ENCODE assay signal across 18 cellular contexts in genomic region chr1:40903106-40903505, GRCh38. TPM values are rescaled to one million over a fixed set of nuclear protein-coding genes. Genes with fewer than 3 reads are reported as not detected.
DNase-seq lines count a peak whose midpoint lies in the region; ATAC-seq and TF ChIP-seq lines count a peak whose summit lies in the region.
"Had no signal": no experiment of that assay in that cellular context is flagged by ENCODE, and none has a peak within 500 bp of the region (broad histone marks: within the 10 kb centered on the region; RNA-seq: fewer than 3 reads in every experiment).

No MANE protein-coding gene starts in this region.

- in situ Hi-C loops in mammary epithelial cell (cut with MboI; ENCODE audit: low sequenced_read_pairs in 2 of 2) (no loop called here), brain microvascular endothelial cell (cut with HindIII; ENCODE audit: low pct_ligation_motif_present, low sequenced_read_pairs) (no loop called here)

- POLR2A ChIA-PET in MCF 10A (lab: Yijun Ruan, JAX): no interaction called here
- POLR2A ChIA-PET in CD8-positive, alpha-beta T cell (lab: Charles Lee): no interaction called here
- POLR2A ChIA-PET in CD4-positive, alpha-beta T cell (lab: Charles Lee): interaction anchor here (0.6 kb wide), 1 partner anchor 212 kb away, joined by 3 read pairs; the partner anchor contains the start of gene NFYC

- H3K4me1 Mint-ChIP-seq in MCF 10A (ENCODE audit: insufficient read depth, unreplicated experiment): peaks cover 23% of the 10 kb centered on the region
- H3K4me1 Mint-ChIP-seq in CD8-positive, alpha-beta T cell (ENCODE audit: low read depth): no peaks in the 10 kb centered on the region
- H3K4me1 Mint-ChIP-seq in CD4-positive, alpha-beta T cell (ENCODE audit: low read depth): no peaks in the 10 kb centered on the region
- H3K4me1 Mint-ChIP-seq: CD8-positive, alpha-beta memory T cell had no signal

- H3K36me3 Mint-ChIP-seq in MCF 10A (ENCODE audit: insufficient read depth, unreplicated experiment): no peaks in the 10 kb centered on the region
- no peaks in the 10 kb centered on the region for H3K36me3 Mint-ChIP-seq in CD8-positive, alpha-beta T cell
- H3K36me3 Mint-ChIP-seq in CD4-positive, alpha-beta T cell (ENCODE audit: low read depth): no peaks in the 10 kb centered on the region
- H3K36me3 Mint-ChIP-seq: CD8-positive, alpha-beta memory T cell had no signal

- dilution Hi-C loops in mammary epithelial cell (cut with HindIII; ENCODE audit: low sequenced_read_pairs): no loop called here

- H3K27ac Mint-ChIP-seq in MCF 10A (ENCODE audit: low read depth, unreplicated experiment): peak overlapping the region; percentile 54
- H3K27ac Mint-ChIP-seq in CD8-positive, alpha-beta T cell: no peak overlapping the region
- no peak overlapping the region for H3K27ac Mint-ChIP-seq in CD4-positive, alpha-beta T cell
- H3K27ac Mint-ChIP-seq: CD8-positive, alpha-beta memory T cell had no signal

- H3K27me3 ChIP-seq in mammary epithelial cell (ENCODE audit: insufficient read depth, low read length) (no peaks in the 10 kb centered on the region), brain microvascular endothelial cell (replicated peaks) (no peaks in the 10 kb centered on the region)
- H3K27me3 ChIP-seq in CD8-positive, alpha-beta T cell (ENCODE audit: insufficient read depth, low read length): no peaks in the 10 kb centered on the region
- H3K27me3 ChIP-seq in CD4-positive, alpha-beta T cell (ENCODE audit: control insufficient read depth, insufficient read depth, low read length): no peaks in the 10 kb centered on the region
- H3K27me3 ChIP-seq: Peyer's patch had no signal

- 100% methylated on average over 1 of the region's 1 CpG for WGBS in mammary epithelial cell (ENCODE audit: low coverage, missing lambda C conversion rate)

- H3K4me3 ChIP-seq in mammary epithelial cell (replicated peaks in 1 of 3; ENCODE audit: insufficient read depth in 1 of 3, low read depth in 2 of 3, low read length in 3 of 3) (no peak overlapping the region), brain microvascular endothelial cell (ENCODE audit: low read depth, low read length) (no peak overlapping the region)
- no peak overlapping the region for H3K4me3 ChIP-seq in CD8-positive, alpha-beta T cell (ENCODE audit: low read depth, low read length)
- H3K4me3 ChIP-seq: Peyer's patch had no signal

- intact Hi-C loops in MCF 10A (cut with micrococcal nuclease) (no loop called here), mammary epithelial cell (cut with micrococcal nuclease) (no loop called here)
- intact Hi-C loops in CD8-positive, alpha-beta T cell (cut with DNase I, micrococcal nuclease): no loop called here
- intact Hi-C loops in CD4-positive, alpha-beta T cell (cut with DNase I, micrococcal nuclease): no loop called here

- TF ChIP-seq CTCF in MCF 10A (IDR thresholded peaks at IDR 0.05; ENCODE audit: unreplicated experiment) (no peak), mammary epithelial cell (conservative IDR thresholded peaks at IDR 0.05 in 1 of 2, IDR thresholded peaks at IDR 0.05 in 1 of 2; ENCODE audit: extremely low read depth in 1 of 2, insufficient read depth in 1 of 2, low read depth in 1 of 2, low read length in 2 of 2) (no peak), brain microvascular endothelial cell (IDR thresholded peaks at IDR 0.05; ENCODE audit: low read depth, low read length, missing control alignments) (no peak)
- TF ChIP-seq CTCF in CD8-positive, alpha-beta T cell (IDR thresholded peaks at IDR 0.05): no peak
- no peak for TF ChIP-seq CTCF in CD4-positive, alpha-beta T cell (IDR thresholded peaks at IDR 0.05)

- no peaks in the 10 kb centered on the region for H3K9me3 Mint-ChIP-seq in MCF 10A (ENCODE audit: unreplicated experiment)
- H3K9me3 Mint-ChIP-seq in CD8-positive, alpha-beta T cell: no peaks in the 10 kb centered on the region
- H3K9me3 Mint-ChIP-seq in CD4-positive, alpha-beta T cell: no peaks in the 10 kb centered on the region
- H3K9me3 Mint-ChIP-seq: CD8-positive, alpha-beta memory T cell had no signal

- H3K27me3 Mint-ChIP-seq in MCF 10A (ENCODE audit: insufficient read depth, unreplicated experiment): no peaks in the 10 kb centered on the region
- H3K27me3 Mint-ChIP-seq in CD8-positive, alpha-beta T cell (ENCODE audit: low read depth): peaks cover 2% of the 10 kb centered on the region
- H3K27me3 Mint-ChIP-seq in CD4-positive, alpha-beta T cell: no peaks in the 10 kb centered on the region

- no peaks in the 10 kb centered on the region for H3K9me3 ChIP-seq in mammary epithelial cell (replicated peaks; ENCODE audit: insufficient read depth, low read length)
- no peaks in the 10 kb centered on the region for H3K9me3 ChIP-seq in CD8-positive, alpha-beta T cell (ENCODE audit: low read length)
- no peaks in the 10 kb centered on the region for H3K9me3 ChIP-seq in CD4-positive, alpha-beta T cell (ENCODE audit: control insufficient read depth, low read length)
- H3K9me3 ChIP-seq: Peyer's patch had no signal

- H3K4me1 ChIP-seq in mammary epithelial cell (ENCODE audit: insufficient read depth, low read length): peaks cover 47% of the 10 kb centered on the region
- H3K4me1 ChIP-seq in CD8-positive, alpha-beta T cell (ENCODE audit: insufficient read depth, low read length): no peaks in the 10 kb centered on the region
- H3K4me1 ChIP-seq: Peyer's patch had no signal

- H3K27ac ChIP-seq in mammary epithelial cell (ENCODE audit: insufficient read depth, low read depth, low read length) (no peak overlapping the region), brain microvascular endothelial cell (peak overlapping the region; percentile 87)
- no peak overlapping the region for H3K27ac ChIP-seq in CD8-positive, alpha-beta T cell (ENCODE audit: low read depth, low read length)
- no peak overlapping the region for H3K27ac ChIP-seq in CD4-positive, alpha-beta T cell (ENCODE audit: low read depth, low read length)
- H3K27ac ChIP-seq: Peyer's patch had no signal

- H3K36me3 ChIP-seq in mammary epithelial cell (ENCODE audit: insufficient read depth, low read length) (no peaks in the 10 kb centered on the region), brain microvascular endothelial cell (replicated peaks) (no peaks in the 10 kb centered on the region)
- H3K36me3 ChIP-seq in CD8-positive, alpha-beta T cell (ENCODE audit: insufficient read depth, low read length): no peaks in the 10 kb centered on the region
- H3K36me3 ChIP-seq: Peyer's patch had no signal

- BruUV-seq in MCF 10A (replicated peaks; lab: Mats Ljungman, UMichigan) (no TSS peak), mammary epithelial cell (replicated peaks; lab: Mats Ljungman, UMichigan) (no TSS peak)

- H2AFZ ChIP-seq in mammary epithelial cell (ENCODE audit: low read depth, low read length): no peak overlapping the region

- CTCF ChIA-PET in MCF 10A (lab: Yijun Ruan, JAX) (interaction anchor here (1.2 kb wide), 1 partner anchor 53 kb away, joined by 3 read pairs; no protein-coding TSS in a partner anchor), mammary epithelial cell (lab: Charles Lee; ENCODE audit: low non-redundant PET) (no interaction called here)
- CTCF ChIA-PET in CD8-positive, alpha-beta T cell (lab: Charles Lee): no interaction called here
- CTCF ChIA-PET in CD4-positive, alpha-beta T cell (lab: Charles Lee): no interaction called here

- no peak overlapping the region for H3K4me2 ChIP-seq in mammary epithelial cell (ENCODE audit: insufficient read depth, low read depth, low read length)

- DNase-seq in MCF 10A (ENCODE audit: unreplicated experiment) (no peak), mammary epithelial cell (no peak), brain microvascular endothelial cell (no peak), medulla oblongata (ENCODE audit: extremely low spot score) (peak; percentile 19), AG20443 (ENCODE audit: low spot score) (no peak)
- no peak for DNase-seq in CD8-positive, alpha-beta T cell
- no peak for DNase-seq in CD4-positive, alpha-beta T cell
- DNase-seq: 8988T; AML-193; CD8-positive, alpha-beta memory T cell; DMS 273 treated with DMSO at 0.1 percent for 48 hours; KG1; NCI-H1092; NCI-H446; NCI-H748 treated with DMSO at 0.1 percent for 48 hours; Peyer's patch; SHP77 had no signal

- no peak for ATAC-seq in HG03135 (IDR thresholded peaks at IDR 0.05; ENCODE audit: unreplicated experiment)
- ATAC-seq in CD8-positive, alpha-beta T cell: no peak
- no peak for ATAC-seq in CD4-positive, alpha-beta T cell (ENCODE audit: poor library complexity)

- no peak overlapping the region for H3K4me3 Mint-ChIP-seq in MCF 10A (ENCODE audit: unreplicated experiment)
- no peak overlapping the region for H3K4me3 Mint-ChIP-seq in CD8-positive, alpha-beta T cell
- H3K4me3 Mint-ChIP-seq in CD4-positive, alpha-beta T cell: no peak overlapping the region
- H3K4me3 Mint-ChIP-seq: CD8-positive, alpha-beta memory T cell had no signal

- no peaks in the 10 kb centered on the region for H3K79me2 ChIP-seq in mammary epithelial cell (ENCODE audit: insufficient read depth, low read length)

- no peaks in the 10 kb centered on the region for H4K20me1 ChIP-seq in mammary epithelial cell (ENCODE audit: insufficient read depth, low read length)

- H3K9ac ChIP-seq in mammary epithelial cell (ENCODE audit: insufficient read depth, low read length): no peak overlapping the region

RNA-seq across cellular contexts. Expression of gene CITED4, which starts 40.9 kb away (rescaled TPM):
- total RNA-seq in MCF 10A (2022): 22.5 and 43.5 TPM in 2 replicates
- total RNA-seq in mammary epithelial cell: 100 to 1,000 TPM in 1 of 2 donors, 10 to 100 TPM in 1; 54.8 to 140 TPM
- polyA plus RNA-seq in mammary epithelial cell: 27.5 TPM
- polyA minus RNA-seq in mammary epithelial cell: 24.0 TPM
- 10 to 100 TPM; 31.4 to 34.2 TPM for total RNA-seq in CD8-positive, alpha-beta T cell
- total RNA-seq in CD4-positive, alpha-beta T cell: 10 to 100 TPM; 51.6 to 52.0 TPM
